8 cellular contexts compared by ENCODE assay signal in genomic region chr19:58098682-58098998, GRCh38. TPM values are rescaled to one million over a fixed set of nuclear protein-coding genes. Genes with fewer than 3 reads are reported as not detected.
A peak's percentile ranks its signal among the peaks of the same experiment; 100 is the strongest.
DNase-seq lines count a peak whose midpoint lies in the region; ATAC-seq and TF ChIP-seq lines count a peak whose summit lies in the region.

No MANE protein-coding gene starts in this region.

- CTCF ChIA-PET in WTC11 (lab: Charles Lee): interaction anchor here (1.3 to 1.5 kb wide), 3 partner anchors 40 to 77 kb away, joined by 3 read pairs; partner anchors contain the start of gene ZNF135

- H3K36me3 ChIP-seq in cardiac muscle cell: no peaks in the 10 kb centered on the region
- no peaks in the 10 kb centered on the region for H3K36me3 ChIP-seq in gastrocnemius medialis

- H3K4me3 Mint-ChIP-seq in WTC11: peak overlapping the region; percentile 73

- peaks cover 12% of the 10 kb centered on the region for H3K4me1 Mint-ChIP-seq in WTC11

- H3K27me3 Mint-ChIP-seq in WTC11 (ENCODE audit: low read depth): peaks cover 5% of the 10 kb centered on the region

- peaks cover 6% of the 10 kb centered on the region for H3K36me3 Mint-ChIP-seq in WTC11

- H3K27ac ChIP-seq in cardiac muscle cell: peak overlapping the region; percentile 74
- H3K27ac ChIP-seq in gastrocnemius medialis: peak overlapping the region; percentile 83 to 89 (median 86)

- no peaks in the 10 kb centered on the region for H3K27me3 ChIP-seq in cardiac muscle cell
- no peaks in the 10 kb centered on the region for H3K27me3 ChIP-seq in gastrocnemius medialis

- TF ChIP-seq POLR2A in gastrocnemius medialis (IDR thresholded peaks at IDR 0.05): no peak

- POLR2A ChIA-PET in WTC11 (lab: Charles Lee): interaction anchor here (1.2 to 2.0 kb wide), 4 partner anchors 40 to 95 kb away, joined by 3 to 16 read pairs (median 4); partner anchors contain the start of genes ZNF135 and ZNF606

- H3K9me3 ChIP-seq in cardiac muscle cell (ENCODE audit: low read depth) (no peaks in the 10 kb centered on the region), gastrocnemius medialis (peaks cover 0 to 6% (median 3%) of the 10 kb centered on the region in 3 donors)

- ATAC-seq in GM18873 (IDR thresholded peaks at IDR 0.05; ENCODE audit: low FRiP score, unreplicated experiment): peak; percentile 8
- ATAC-seq in WTC11: no peak
- ATAC-seq in gastrocnemius medialis: peak in 1 of 2 donors; percentile 16
- no peak for ATAC-seq in HG03139 (IDR thresholded peaks at IDR 0.05; ENCODE audit: unreplicated experiment)

- H3K4me3 ChIP-seq in cardiac muscle cell: peak overlapping the region; percentile 69
- H3K4me3 ChIP-seq in gastrocnemius medialis: peak overlapping the region; percentile 85 to 99 (median 98)

- peaks cover 16% of the 10 kb centered on the region for H3K9me3 Mint-ChIP-seq in WTC11

- peak overlapping the region; percentile 100 for H3K27ac Mint-ChIP-seq in WTC11

- intact Hi-C loops in gastrocnemius medialis (cut with DNase I; ENCODE audit: low total_unique reads): loop anchor here (1.0 to 5.0 kb wide), 4 partner anchors 39 to 1706 kb away; partner anchors contain the start of genes ZNF135, ZNF274, ZNF582 and ZNF606

- H3K4me1 ChIP-seq in cardiac muscle cell (ENCODE audit: low read depth): no peaks in the 10 kb centered on the region
- H3K4me1 ChIP-seq in gastrocnemius medialis: peaks cover 5 to 9% of the 10 kb centered on the region in 2 donors

- in situ Hi-C loops in gastrocnemius medialis (cut with MboI; ENCODE audit: low sequenced_read_pairs in 4 of 4): no loop called here

- no peak for TF ChIP-seq CTCF in WTC11 (IDR thresholded peaks at IDR 0.05)
- TF ChIP-seq CTCF in cardiac muscle cell (IDR thresholded peaks at IDR 0.05; ENCODE audit: low read depth, low read length): no peak
- TF ChIP-seq CTCF in gastrocnemius medialis (IDR thresholded peaks at IDR 0.05 in 4 of 5, conservative IDR thresholded peaks at IDR 0.05 in 1 of 5): no peak

- no peak for DNase-seq in WTC11 (ENCODE audit: low spot score)
- no peak for DNase-seq in cardiac muscle cell (ENCODE audit: low read depth in 1 of 2, low spot score in 1 of 2)
- no peak for DNase-seq in gastrocnemius medialis
- DNase-seq in HCEC 1CT: no peak
- no peak for DNase-seq in nucleus accumbens (lab: John Stamatoyannopoulos, UW)
- no peak for DNase-seq in SHP77 (lab: John Stamatoyannopoulos, UW)

TF ChIP-seq in WTC11, 78 proteins besides CTCF, POLR2A, EP300 and RAD21 (continues in another document):
- no peak for TF ChIP-seq HMGXB4 (CRISPR knock-in tag; IDR thresholded peaks at IDR 0.05)
- TF ChIP-seq, protein P1, sequence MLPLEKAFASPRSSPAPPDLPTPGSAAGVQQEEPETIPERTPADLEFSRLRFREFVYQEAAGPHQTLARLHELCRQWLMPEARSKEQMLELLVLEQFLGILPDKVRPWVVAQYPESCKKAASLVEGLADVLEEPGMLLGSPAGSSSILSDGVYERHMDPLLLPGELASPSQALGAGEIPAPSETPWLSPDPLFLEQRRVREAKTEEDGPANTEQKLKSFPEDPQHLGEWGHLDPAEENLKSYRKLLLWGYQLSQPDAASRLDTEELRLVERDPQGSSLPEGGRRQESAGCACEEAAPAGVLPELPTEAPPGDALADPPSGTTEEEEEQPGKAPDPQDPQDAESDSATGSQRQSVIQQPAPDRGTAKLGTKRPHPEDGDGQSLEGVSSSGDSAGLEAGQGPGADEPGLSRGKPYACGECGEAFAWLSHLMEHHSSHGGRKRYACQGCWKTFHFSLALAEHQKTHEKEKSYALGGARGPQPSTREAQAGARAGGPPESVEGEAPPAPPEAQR (CRISPR knock-in tag; IDR thresholded peaks at IDR 0.05): no peak
- no peak for TF ChIP-seq ARID4B (CRISPR knock-in tag; IDR thresholded peaks at IDR 0.05; ENCODE audit: borderline replicate concordance)
- no peak for TF ChIP-seq IRF1 (CRISPR knock-in tag; IDR thresholded peaks at IDR 0.05)
- TF ChIP-seq ZNF416 (CRISPR knock-in tag; IDR thresholded peaks at IDR 0.05): no peak
- TF ChIP-seq, protein P2, sequence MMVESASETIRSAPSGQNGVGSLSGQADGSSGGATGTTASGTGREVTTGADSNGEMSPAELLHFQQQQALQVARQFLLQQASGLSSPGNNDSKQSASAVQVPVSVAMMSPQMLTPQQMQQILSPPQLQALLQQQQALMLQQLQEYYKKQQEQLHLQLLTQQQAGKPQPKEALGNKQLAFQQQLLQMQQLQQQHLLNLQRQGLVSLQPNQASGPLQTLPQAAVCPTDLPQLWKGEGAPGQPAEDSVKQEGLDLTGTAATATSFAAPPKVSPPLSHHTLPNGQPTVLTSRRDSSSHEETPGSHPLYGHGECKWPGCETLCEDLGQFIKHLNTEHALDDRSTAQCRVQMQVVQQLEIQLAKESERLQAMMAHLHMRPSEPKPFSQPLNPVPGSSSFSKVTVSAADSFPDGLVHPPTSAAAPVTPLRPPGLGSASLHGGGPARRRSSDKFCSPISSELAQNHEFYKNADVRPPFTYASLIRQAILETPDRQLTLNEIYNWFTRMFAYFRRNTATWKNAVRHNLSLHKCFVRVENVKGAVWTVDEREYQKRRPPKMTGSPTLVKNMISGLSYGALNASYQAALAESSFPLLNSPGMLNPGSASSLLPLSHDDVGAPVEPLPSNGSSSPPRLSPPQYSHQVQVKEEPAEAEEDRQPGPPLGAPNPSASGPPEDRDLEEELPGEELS (CRISPR knock-in tag; IDR thresholded peaks at IDR 0.05): no peak
- TF ChIP-seq NR3C1 (CRISPR knock-in tag; conservative IDR thresholded peaks at IDR 0.05; ENCODE audit: low read depth): no peak
- TF ChIP-seq SOX15 (CRISPR knock-in tag; IDR thresholded peaks at IDR 0.05): no peak
- TF ChIP-seq CBFB (CRISPR knock-in tag; IDR thresholded peaks at IDR 0.05; ENCODE audit: low read depth): no peak

RNA-seq across cellular contexts. Expression of gene ZSCAN18, which starts 0.6 kb away (rescaled TPM):
- total RNA-seq in WTC11 (2021) (55.9 to 65.5 TPM (median 64.8 TPM) in 3 replicates), cardiac muscle cell (173 and 243 TPM in 2 replicates), gastrocnemius medialis (10 to 100 TPM; 11.2 to 20.6 (median 15.2) TPM)
- 127 and 191 TPM in 2 replicates for polyA plus RNA-seq in cardiac muscle cell

RNA-seq across cellular contexts. Expression of gene ZNF135, which starts 39.6 kb away (rescaled TPM):
- 5.6 to 8.0 TPM (median 7.2 TPM) in 3 replicates for total RNA-seq in WTC11 (2021)
- 11.7 and 14.0 TPM in 2 replicates for total RNA-seq in cardiac muscle cell
- 10.2 and 11.2 TPM in 2 replicates for polyA plus RNA-seq in cardiac muscle cell
- total RNA-seq in gastrocnemius medialis: under 1 TPM; 0.36 to 0.73 (median 0.53) TPM

RNA-seq across cellular contexts. Expression of gene ZNF329, which starts 51.9 kb away (rescaled TPM):
- total RNA-seq in WTC11 (2021): 16.3 to 18.3 TPM (median 16.5 TPM) in 3 replicates
- 27.8 and 29.6 TPM in 2 replicates for total RNA-seq in cardiac muscle cell
- 5.2 and 12.8 TPM in 2 replicates for polyA plus RNA-seq in cardiac muscle cell
- total RNA-seq in gastrocnemius medialis: 1 to 10 TPM; 1.3 to 2.0 (median 1.7) TPM
